8 cellular contexts compared by ENCODE assay signal in the genomic region with DNA sequence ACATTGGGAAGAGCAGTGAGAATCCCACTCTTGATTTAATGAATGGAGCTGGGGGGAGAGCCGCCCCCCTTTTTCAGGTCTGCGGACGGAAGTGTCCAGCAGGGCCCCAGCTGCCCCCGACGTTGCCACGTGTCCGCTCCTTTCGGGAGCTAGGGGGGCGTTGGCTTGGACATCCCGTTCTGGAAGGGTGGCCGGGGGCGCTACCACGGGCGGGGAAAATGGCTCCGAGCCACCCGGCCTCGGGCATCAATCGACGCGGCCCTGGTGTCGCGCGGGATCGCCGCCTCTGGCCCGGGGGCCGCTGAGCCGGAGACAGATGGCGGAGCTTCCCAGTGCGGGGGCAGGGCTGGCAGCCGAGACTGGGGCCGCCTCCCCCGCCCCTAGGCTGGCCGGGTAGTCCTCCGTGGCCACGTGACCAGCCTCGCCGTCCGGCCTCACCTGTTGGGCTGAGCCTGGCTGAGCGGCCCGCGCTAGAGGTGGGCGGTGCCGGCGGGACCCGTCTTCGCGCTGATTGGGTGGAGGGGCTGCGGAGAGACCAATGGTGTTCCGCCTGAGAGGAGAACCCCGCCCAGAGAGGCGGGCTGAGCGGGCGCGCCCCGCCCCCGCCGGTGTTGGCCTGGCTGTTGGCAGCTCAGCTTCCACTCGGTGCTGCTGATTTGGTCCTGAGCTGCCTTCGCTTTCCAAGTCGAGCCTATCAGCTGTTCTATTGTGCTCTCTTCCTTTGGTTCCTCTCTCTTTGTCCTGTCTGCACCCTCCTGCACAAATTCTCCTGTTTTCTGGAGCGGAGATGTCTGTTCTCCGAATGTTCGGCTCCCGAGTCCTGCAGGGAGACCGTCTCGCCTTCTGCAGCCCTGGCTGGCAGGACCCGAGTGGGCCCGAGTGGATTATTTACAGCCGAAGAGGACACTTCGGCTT. TPM values are rescaled to one million over a fixed set of nuclear protein-coding genes. Genes with fewer than 3 reads are reported as not detected.
DNase-seq lines count a peak whose midpoint lies in the region; ATAC-seq, FAIRE-seq and TF ChIP-seq lines count a peak whose summit lies in the region.

No MANE protein-coding gene starts in this region.

- ATAC-seq in CD4-positive, alpha-beta T cell (ENCODE audit: poor library complexity), result peak; percentile 99
- ATAC-seq in HG02588 (IDR thresholded peaks at IDR 0.05; ENCODE audit: unreplicated experiment), result peak; percentile 89

- H3K9me1 ChIP-seq in endothelial cell of umbilical vein (replicated peaks; ENCODE audit: control insufficient read depth, extremely low read depth, insufficient read depth, low read length), result no peaks in the 10 kb centered on the region

- POLR2A ChIA-PET in CD4-positive, alpha-beta T cell (lab: Charles Lee), result interaction anchor here (1.0 to 1.6 kb wide), 5 partner anchors 8 to 119 kb away, joined by 3 to 13 read pairs (median 3); a partner anchor contains a TSS
- POLR2A ChIA-PET in endothelial cell of umbilical vein (lab: Charles Lee), result no interaction called here

- peaks cover 76% of the 10 kb centered on the region for H3K4me1 Mint-ChIP-seq in CD4-positive, alpha-beta T cell (ENCODE audit: low read depth)

- no peak overlapping the region for H3K9ac ChIP-seq in endothelial cell of umbilical vein (replicated peaks; ENCODE audit: extremely low read depth, insufficient read depth, low read length)

- dilution Hi-C loops in endothelial cell of umbilical vein (cut with MboI; ENCODE audit: extremely low pct_ligation_motif_present, low sequenced_read_pairs), result no loop called here

- H2AFZ ChIP-seq in endothelial cell of umbilical vein (ENCODE audit: low read depth, low read length), result peak overlapping the region; percentile 62

- no peaks in the 10 kb centered on the region for H3K27me3 ChIP-seq in CD4-positive, alpha-beta T cell (ENCODE audit: control insufficient read depth, insufficient read depth, low read length)
- H3K27me3 ChIP-seq in endothelial cell of umbilical vein (ENCODE audit: control insufficient read depth in 2 of 2, insufficient read depth in 2 of 2, low read length in 2 of 2), result peaks cover 29 to 57% of the 10 kb centered on the region in 2 experiments

- TF ChIP-seq CTCF in CD4-positive, alpha-beta T cell (IDR thresholded peaks at IDR 0.05), result no peak
- TF ChIP-seq CTCF in endothelial cell of umbilical vein (IDR thresholded peaks at IDR 0.05; ENCODE audit: extremely low read depth in 1 of 2, insufficient read depth in 1 of 2, low read depth in 1 of 2, low read length in 2 of 2), result no peak

- peak overlapping the region in 1 of 3 experiments; percentile 16 for H3K4me3 ChIP-seq in endothelial cell of umbilical vein (replicated peaks in 1 of 3; ENCODE audit: insufficient read depth in 1 of 3, low read depth in 1 of 3, low read length in 3 of 3)
- H3K4me3 ChIP-seq in mesodermal cell (ENCODE audit: extremely low read depth, insufficient read depth, low read length, poor library complexity, severe bottlenecking), result peak overlapping the region; percentile 45

- H3K4me1 ChIP-seq in endothelial cell of umbilical vein (ENCODE audit: control insufficient read depth, extremely low read depth, insufficient read depth, low read length), result no peaks in the 10 kb centered on the region
- H3K4me1 ChIP-seq in mesodermal cell (ENCODE audit: control insufficient read depth, insufficient read depth, low read length, poor library complexity, severe bottlenecking), result peaks cover 8% of the 10 kb centered on the region

- H3K27ac Mint-ChIP-seq in CD4-positive, alpha-beta T cell, result peak overlapping the region; percentile 36

- TF ChIP-seq POLR2A in endothelial cell of umbilical vein (IDR thresholded peaks at IDR 0.05; ENCODE audit: low read depth, low read length), result no peak

- H3K79me2 ChIP-seq in endothelial cell of umbilical vein (ENCODE audit: control insufficient read depth, insufficient read depth, low read length), result no peaks in the 10 kb centered on the region

- FAIRE-seq in endothelial cell of umbilical vein (lab: Jason Lieb, UNC), result no peak

- DNase-seq in CD4-positive, alpha-beta T cell, result peak; percentile 84 to 93 (median 88)
- DNase-seq in NCI-H526 treated with DMSO at 0.1 percent for 48 hours (lab: John Stamatoyannopoulos, UW), result peak; percentile 90
- DNase-seq in activated T-cell treated with anti-CD3 and anti-CD28 coated beads for 24 hours (ENCODE audit: low read depth), result peak; percentile 88
- DNase-seq in endothelial cell of umbilical vein (ENCODE audit: low read depth, low spot score), result peak; percentile 34
- peak; percentile 84 to 89 (median 89) for DNase-seq in stimulated activated CD4-positive, alpha-beta T cell treated with anti-CD3 and anti-CD28 coated beads, TNF-alpha, amount 100 ng/mL, for 48 hours (ENCODE audit: low read depth in 3 of 3)
- no peak for DNase-seq in NCI-H345 treated with DMSO at 0.1 percent for 48 hours (lab: John Stamatoyannopoulos, UW; ENCODE audit: unreplicated experiment)

- no peaks in the 10 kb centered on the region for H3K9me3 ChIP-seq in CD4-positive, alpha-beta T cell (ENCODE audit: control insufficient read depth, low read length)
- H3K9me3 ChIP-seq in endothelial cell of umbilical vein (replicated peaks; ENCODE audit: control insufficient read depth, insufficient read depth, low read length), result no peaks in the 10 kb centered on the region
- no peaks in the 10 kb centered on the region for H3K9me3 ChIP-seq in mesodermal cell (ENCODE audit: control insufficient read depth, low read length)

- intact Hi-C loops in CD4-positive, alpha-beta T cell (cut with DNase I, micrococcal nuclease), result loop anchor here in 1 of 2 experiments (1.0 kb wide), 1 partner anchor 8 kb away; a partner anchor contains a TSS
- intact Hi-C loops in endothelial cell of umbilical vein (cut with micrococcal nuclease), result loop anchor here (10.0 kb wide), 2 partner anchors 294 to 616 kb away; no protein-coding TSS in a partner anchor

- H3K36me3 Mint-ChIP-seq in CD4-positive, alpha-beta T cell (ENCODE audit: low read depth), result peaks cover 46% of the 10 kb centered on the region

- BruUV-seq in endothelial cell of umbilical vein (replicated peaks; lab: Mats Ljungman, UMichigan), result no TSS peak

- WGBS in mesodermal cell (ENCODE audit: insufficient coverage in 2 of 2), 2 experiments, result 11 to 18% methylated on average over 53 to 61 of the region's 71 CpGs

- CTCF ChIA-PET in CD4-positive, alpha-beta T cell (lab: Charles Lee), result no interaction called here
- CTCF ChIA-PET in endothelial cell of umbilical vein (lab: Charles Lee), result no interaction called here

- H3K4me3 Mint-ChIP-seq in CD4-positive, alpha-beta T cell, result peak overlapping the region; percentile 90

- no peak overlapping the region for H3K27ac ChIP-seq in CD4-positive, alpha-beta T cell (ENCODE audit: low read depth, low read length)
- H3K27ac ChIP-seq in endothelial cell of umbilical vein (ENCODE audit: insufficient read depth, low read depth, low read length) (no peak overlapping the region), mesodermal cell (ENCODE audit: low read depth, low read length, severe bottlenecking) (peak overlapping the region; percentile 55)

- H3K36me3 ChIP-seq in endothelial cell of umbilical vein (ENCODE audit: control insufficient read depth in 2 of 2, extremely low read depth in 1 of 2, insufficient read depth in 2 of 2, low read length in 2 of 2) (no peaks in the 10 kb centered on the region), mesodermal cell (ENCODE audit: control insufficient read depth, insufficient read depth, low read length) (peaks cover 2% of the 10 kb centered on the region)

- H3K27me3 Mint-ChIP-seq in CD4-positive, alpha-beta T cell, result no peaks in the 10 kb centered on the region

- no peaks in the 10 kb centered on the region for H4K20me1 ChIP-seq in endothelial cell of umbilical vein (replicated peaks; ENCODE audit: control insufficient read depth, extremely low read depth, insufficient read depth, low read length)

- H3K4me2 ChIP-seq in endothelial cell of umbilical vein (ENCODE audit: insufficient read depth, low read length), result peak overlapping the region; percentile 38

- H3K9me3 Mint-ChIP-seq in CD4-positive, alpha-beta T cell, result no peaks in the 10 kb centered on the region

TF ChIP-seq in endothelial cell of umbilical vein, 7 proteins besides CTCF, POLR2A, EP300 and RAD21:
- no peak for TF ChIP-seq POLR2AphosphoS5 (IDR thresholded peaks at IDR 0.05; ENCODE audit: insufficient read depth, low read depth, low read length)
- peak; percentile 14 for TF ChIP-seq EZH2 (IDR thresholded peaks at IDR 0.05; ENCODE audit: borderline replicate concordance, low read depth, low read length, severe bottlenecking)

RNA-seq across cellular contexts. Expression of a gene that starts 8.3 kb away (rescaled TPM):
- 10 to 100 TPM in 1 of 2 experiments, 1 to 10 TPM in 1; 9.3 to 11.5 TPM for total RNA-seq in CD4-positive, alpha-beta T cell
- not detected in 2 replicates for total RNA-seq in endothelial cell of umbilical vein
- polyA plus RNA-seq in endothelial cell of umbilical vein, result not detected in 2 replicates
- polyA plus RNA-seq in endothelial cell of umbilical vein (2011; cell fraction: cytosol; rRNA removed), result not detected in 2 replicates
- not detected in 2 replicates for polyA plus RNA-seq in endothelial cell of umbilical vein (2011; cell fraction: nucleus; rRNA removed)
- not detected in 2 replicates for polyA plus RNA-seq in endothelial cell of umbilical vein (2012)
- polyA minus RNA-seq in endothelial cell of umbilical vein, result 0.12 TPM in 1 of 2 replicates, not detected in the other
- polyA minus RNA-seq in endothelial cell of umbilical vein (2011; cell fraction: cytosol; rRNA and poly(A)+ RNA removed), result not detected
- polyA minus RNA-seq in endothelial cell of umbilical vein (2011; cell fraction: nucleus; rRNA and poly(A)+ RNA removed), result not detected in 2 replicates
- 12.2 TPM for polyA plus RNA-seq in mesodermal cell (2013, experiment 1 of 2)
- 9.6 TPM for polyA plus RNA-seq in mesodermal cell (2013, experiment 2 of 2)
